9 cellular contexts compared by ENCODE assay signal in the genomic region with DNA sequence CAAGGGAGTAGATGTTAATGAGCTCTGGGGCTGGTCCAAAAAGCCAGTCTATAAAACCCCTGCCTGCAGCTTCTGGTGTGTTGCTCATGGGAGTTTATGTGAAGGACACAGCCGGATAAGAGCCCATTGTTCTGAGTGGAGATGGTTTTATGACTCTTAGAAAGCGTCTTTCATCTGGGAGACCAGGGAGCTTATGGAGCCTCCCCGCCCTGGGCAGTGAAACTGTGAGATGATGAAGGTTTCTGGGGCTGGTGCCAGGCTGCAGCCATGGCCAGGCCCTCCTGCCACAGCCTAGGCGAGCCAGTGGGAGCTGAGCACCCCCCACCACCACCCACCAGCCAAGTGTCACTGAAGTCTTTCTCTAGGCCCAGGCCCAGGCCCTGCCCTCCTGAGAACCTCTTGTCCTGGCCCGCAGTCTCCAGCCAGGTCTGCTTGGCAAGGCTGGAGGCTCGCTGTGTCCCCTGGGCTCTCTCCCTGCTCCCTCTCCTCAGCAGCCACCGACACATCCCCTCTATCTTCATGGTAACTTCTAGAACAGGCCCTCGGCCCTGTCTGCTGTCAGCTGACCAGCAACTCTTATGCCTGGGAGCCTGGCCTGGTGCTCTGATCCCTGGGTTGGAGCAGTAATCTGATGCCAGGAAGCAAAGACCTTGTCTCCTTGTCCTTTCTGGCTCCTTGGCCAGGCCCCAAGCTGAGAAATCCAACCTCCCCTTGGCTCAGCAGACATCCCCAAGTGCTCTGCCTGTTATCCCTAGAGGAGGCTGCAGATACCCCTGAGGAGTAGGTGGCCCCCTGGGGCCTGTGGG. TPM values are rescaled to one million over a fixed set of nuclear protein-coding genes. Genes with fewer than 3 reads are reported as not detected.
DNase-seq lines count a peak whose midpoint lies in the region; ATAC-seq and TF ChIP-seq lines count a peak whose summit lies in the region.
"Had no signal": no experiment of that assay in that cellular context is flagged by ENCODE, and none has a peak within 500 bp of the region (broad histone marks: within the 10 kb centered on the region; RNA-seq: fewer than 3 reads in every experiment).

No MANE protein-coding gene starts in this region.

- peak overlapping the region; percentile 31 for H3K9ac ChIP-seq in mucosa of stomach (ENCODE audit: low read length)

- no peaks in the 10 kb centered on the region for H3K9me3 Mint-ChIP-seq in Calu3 (ENCODE audit: low read depth, unreplicated experiment)
- H3K9me3 Mint-ChIP-seq: activated naive CD8-positive, alpha-beta T cell treated with anti-CD3 and anti-CD28 coated beads, Interleukin-2, amount 10 ng/mL, durations not matched to agents 7 days and 5 days had no signal

- no TSS peak for BruUV-seq in Calu3 (replicated peaks; lab: Mats Ljungman, UMichigan)

- H3K4me1 ChIP-seq in esophagus muscularis mucosa (peaks cover 23 to 92% (median 86%) of the 10 kb centered on the region in 4 donors), mucosa of stomach (ENCODE audit: control insufficient read depth, insufficient read depth, low read length) (peaks cover 11% of the 10 kb centered on the region), upper lobe of left lung (peaks cover 0 to 6% (median 0%) of the 10 kb centered on the region in 4 donors)

- TF ChIP-seq POLR2A in esophagus muscularis mucosa (IDR thresholded peaks at IDR 0.05; ENCODE audit: low read depth) (no peak), upper lobe of left lung (IDR thresholded peaks at IDR 0.05) (no peak)

- H3K4me3 ChIP-seq in esophagus muscularis mucosa (no peak overlapping the region), mucosa of stomach (ENCODE audit: low read length) (no peak overlapping the region), upper lobe of left lung (no peak overlapping the region)

- TF ChIP-seq EP300 in esophagus muscularis mucosa (IDR thresholded peaks at IDR 0.05) (no peak), upper lobe of left lung (IDR thresholded peaks at IDR 0.05) (no peak)

- H3K4me3 Mint-ChIP-seq in Calu3 (ENCODE audit: low read depth, unreplicated experiment) = no peak overlapping the region
- H3K4me3 Mint-ChIP-seq: activated naive CD8-positive, alpha-beta T cell treated with anti-CD3 and anti-CD28 coated beads, Interleukin-2, amount 10 ng/mL, durations not matched to agents 7 days and 5 days; naive thymus-derived CD4-positive, alpha-beta T cell had no signal

- peak overlapping the region; percentile 91 to 98 (median 97) for H3K27ac ChIP-seq in esophagus muscularis mucosa (replicated peaks in 1 of 4)
- H3K27ac ChIP-seq in upper lobe of left lung = peak overlapping the region in 2 of 4 donors; percentile 2 to 58

- no peaks in the 10 kb centered on the region for H3K27me3 Mint-ChIP-seq in Calu3 (ENCODE audit: unreplicated experiment)

- no peaks in the 10 kb centered on the region for H3K36me3 Mint-ChIP-seq in Calu3 (ENCODE audit: insufficient read depth, unreplicated experiment)
- H3K36me3 Mint-ChIP-seq: activated naive CD8-positive, alpha-beta T cell treated with anti-CD3 and anti-CD28 coated beads, Interleukin-2, amount 10 ng/mL, durations not matched to agents 7 days and 5 days; naive thymus-derived CD4-positive, alpha-beta T cell had no signal

- ATAC-seq in upper lobe of left lung (ENCODE audit: low FRiP score in 2 of 2) = peak; percentile 22 to 50
- ATAC-seq: naive thymus-derived CD4-positive, alpha-beta T cell had no signal

- no peaks in the 10 kb centered on the region for H3K27me3 ChIP-seq in esophagus muscularis mucosa
- H3K27me3 ChIP-seq in mucosa of stomach (ENCODE audit: control insufficient read depth, insufficient read depth, low read length) = no peaks in the 10 kb centered on the region
- no peaks in the 10 kb centered on the region for H3K27me3 ChIP-seq in upper lobe of left lung

- no peaks in the 10 kb centered on the region for H3K36me3 ChIP-seq in esophagus muscularis mucosa
- H3K36me3 ChIP-seq in mucosa of stomach (ENCODE audit: control insufficient read depth, insufficient read depth, low read length) = no peaks in the 10 kb centered on the region
- no peaks in the 10 kb centered on the region for H3K36me3 ChIP-seq in upper lobe of left lung

- H3K9me3 ChIP-seq in esophagus muscularis mucosa (no peaks in the 10 kb centered on the region), mucosa of stomach (ENCODE audit: control insufficient read depth, low read length) (no peaks in the 10 kb centered on the region), upper lobe of left lung (no peaks in the 10 kb centered on the region)

- DNase-seq in NCI-H446 treated with DMSO at 0.1 percent for 48 hours (lab: John Stamatoyannopoulos, UW) (peak; percentile 52), esophagus muscularis mucosa (ENCODE audit: extremely low spot score) (no peak), upper lobe of left lung (peak in 1 of 2 donors; percentile 66), NCI-H128 (lab: John Stamatoyannopoulos, UW; ENCODE audit: unreplicated experiment) (no peak), Calu3 (no peak), RPMI8226 (no peak)
- DNase-seq: activated naive CD8-positive, alpha-beta T cell treated with anti-CD3 and anti-CD28 coated beads, Interleukin-2, amount 10 ng/mL, durations not matched to agents 7 days and 5 days; naive thymus-derived CD4-positive, alpha-beta T cell had no signal

- CTCF ChIA-PET in Calu3 (lab: Charles Lee) = interaction anchor here (0.6 kb wide), 1 partner anchor 21 kb away, joined by 5 read pairs; no protein-coding TSS in a partner anchor

- intact Hi-C loops in esophagus muscularis mucosa (cut with DNase I) (loop anchor here (5.0 kb wide), 1 partner anchor 55 kb away; no protein-coding TSS in a partner anchor), Calu3 (cut with micrococcal nuclease; ENCODE audit: unreplicated experiment) (no loop called here)

- TF ChIP-seq CTCF in esophagus muscularis mucosa (IDR thresholded peaks at IDR 0.05) = no peak
- TF ChIP-seq CTCF in upper lobe of left lung (IDR thresholded peaks at IDR 0.05) = no peak
- no peak for TF ChIP-seq CTCF in Calu3 (IDR thresholded peaks at IDR 0.05; ENCODE audit: unreplicated experiment)

- WGBS in esophagus muscularis mucosa = 30% methylated on average over 6 of the region's 8 CpGs
- WGBS in upper lobe of left lung, 2 donors = 40 to 83% methylated on average over 3 to 7 of the region's 8 CpGs

- peaks cover 17% of the 10 kb centered on the region for H3K4me1 Mint-ChIP-seq in Calu3 (ENCODE audit: low read depth, unreplicated experiment)
- H3K4me1 Mint-ChIP-seq: activated naive CD8-positive, alpha-beta T cell treated with anti-CD3 and anti-CD28 coated beads, Interleukin-2, amount 10 ng/mL, durations not matched to agents 7 days and 5 days had no signal

- H3K27ac Mint-ChIP-seq in Calu3 (ENCODE audit: unreplicated experiment) = no peak overlapping the region
- H3K27ac Mint-ChIP-seq: activated naive CD8-positive, alpha-beta T cell treated with anti-CD3 and anti-CD28 coated beads, Interleukin-2, amount 10 ng/mL, durations not matched to agents 7 days and 5 days; naive thymus-derived CD4-positive, alpha-beta T cell had no signal

RNA-seq across cellular contexts. Expression of a gene that starts 7.6 kb away (rescaled TPM):
- total RNA-seq in esophagus muscularis mucosa (10 to 100 TPM; 46.6 to 93.0 (median 66.9) TPM), upper lobe of left lung (100 to 1,000 TPM in 1 of 6 donors, 10 to 100 TPM in 5; 17.6 to 172 (median 50.0) TPM), Calu3 (2022) (19.6 and 20.1 TPM in 2 replicates)
